9 cellular contexts compared by ENCODE assay signal in the genomic region with DNA sequence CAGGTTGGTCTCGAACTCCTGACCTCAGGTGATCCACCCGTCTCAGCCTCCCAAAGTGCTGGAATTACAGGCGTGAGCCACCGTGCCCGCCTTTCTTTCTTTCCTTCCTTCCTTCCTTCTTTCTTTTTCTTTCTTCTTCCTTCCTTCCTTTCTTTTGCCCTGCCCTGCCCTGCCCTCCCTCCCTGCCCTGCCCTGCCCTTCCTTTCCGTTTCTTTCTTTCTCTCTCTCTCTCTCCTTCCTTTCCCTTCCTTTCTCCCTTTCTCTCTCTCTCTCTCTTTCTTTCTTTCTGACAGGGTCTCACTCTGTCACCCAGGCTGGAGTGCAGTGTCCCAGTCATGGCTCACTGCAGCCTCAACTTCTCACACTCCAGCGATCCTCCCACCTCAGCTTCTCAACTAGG.
"Had no signal": no experiment of that assay in that cellular context is flagged by ENCODE, and none has a peak within 500 bp of the region (broad histone marks: within the 10 kb centered on the region; RNA-seq: fewer than 3 reads in every experiment).

No MANE protein-coding gene starts in this region.

- H3K27ac Mint-ChIP-seq: HFFc6 had no signal

- FAIRE-seq: H1, H54, HTR-8/SVneo, K562 had no signal

- H2AFZ ChIP-seq: GM23248 had no signal

- H3K9me3 Mint-ChIP-seq: H9, HFFc6 had no signal

- H3K4me3 ChIP-seq: GM23248, K562 had no signal

- H3K27ac ChIP-seq: GM23248 had no signal

- H3K4me3 Mint-ChIP-seq: H9, HFFc6 had no signal

- H3K9ac ChIP-seq: GM23248 had no signal

- ATAC-seq: K562 had no signal

- DNase-seq: GM23248, H9, HCEC 1CT, HFFc6, KG1 had no signal
